Comparison of ENCODE assay signal across 24 cellular contexts in the genomic region with DNA sequence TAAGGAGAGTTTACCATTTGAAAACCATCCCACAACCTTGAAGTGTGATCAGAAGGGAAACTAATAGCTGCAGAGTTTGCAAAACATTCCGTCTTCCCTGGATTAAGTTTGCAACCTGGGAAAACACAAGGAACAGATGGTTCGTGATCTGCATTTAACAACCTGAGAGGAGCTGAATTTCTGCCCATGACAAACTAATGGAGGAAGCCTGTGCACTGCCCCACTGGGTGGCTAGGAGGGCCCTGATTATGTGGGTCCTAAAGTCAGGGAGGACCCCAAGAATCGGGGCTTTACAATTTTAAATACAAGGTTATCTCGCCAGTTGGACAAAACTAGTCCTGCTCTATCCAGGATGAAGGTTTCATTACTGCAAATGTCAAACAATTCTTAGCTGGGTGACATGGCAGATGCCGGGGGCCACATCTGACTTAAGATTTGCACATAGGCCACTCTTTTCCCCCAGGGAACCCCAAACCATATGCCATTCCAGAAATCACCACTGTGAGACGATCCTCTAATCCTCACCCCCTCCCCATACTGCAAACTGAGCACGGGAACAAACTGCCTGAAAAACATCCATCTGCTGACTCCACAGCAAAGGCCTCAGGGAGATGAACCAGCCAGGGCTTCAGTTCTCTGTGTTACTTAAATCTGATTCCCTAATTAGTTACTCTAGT. TPM values are rescaled to one million over a fixed set of nuclear protein-coding genes. Genes with fewer than 3 reads are reported as not detected.
DNase-seq lines count a peak whose midpoint lies in the region; ATAC-seq and TF ChIP-seq lines count a peak whose summit lies in the region.
"Had no signal": no experiment of that assay in that cellular context is flagged by ENCODE, and none has a peak within 500 bp of the region (broad histone marks: within the 10 kb centered on the region; RNA-seq: fewer than 3 reads in every experiment).

No MANE protein-coding gene starts in this region.

- H4K91ac ChIP-seq in H9 (ENCODE audit: insufficient read length, low read depth, low read length) (no peak overlapping the region), trophoblast cell (ENCODE audit: low read depth, low read length) (no peak overlapping the region)

- no peak overlapping the region for H4K5ac ChIP-seq in H9 (ENCODE audit: insufficient read length, low read depth, low read length)

- no peak overlapping the region for H2BK20ac ChIP-seq in H9 (ENCODE audit: low read depth, low read length, poor library complexity, severe bottlenecking)

- no peak overlapping the region for H2AFZ ChIP-seq in H9 (ENCODE audit: low read length)
- H2AFZ ChIP-seq in trophoblast cell (ENCODE audit: insufficient read depth, low read length, poor library complexity), result no peak overlapping the region
- H2AFZ ChIP-seq in smooth muscle cell (ENCODE audit: low read depth), result no peak overlapping the region
- H2AFZ ChIP-seq: parathyroid adenoma had no signal

- no peak for TF ChIP-seq CTCF in H9 (conservative IDR thresholded peaks at IDR 0.05)
- no peak for TF ChIP-seq CTCF in chondrocyte (IDR thresholded peaks at IDR 0.05)
- TF ChIP-seq CTCF in smooth muscle cell (IDR thresholded peaks at IDR 0.05; ENCODE audit: borderline replicate concordance, insufficient read depth, poor library complexity, severe bottlenecking), result no peak

- no peak overlapping the region for H3K14ac ChIP-seq in H9 (ENCODE audit: insufficient read depth, low read length)
- H3K14ac ChIP-seq in trophoblast cell (ENCODE audit: low read length), result no peak overlapping the region

- WGBS in H9 (ENCODE audit: extremely low coverage, insufficient read length, low lambda C conversion rate), result no CpG with 5 or more reads among the region's 7 CpGs
- no CpG with 5 or more reads among the region's 7 CpGs for WGBS in trophoblast cell (ENCODE audit: extremely low coverage, insufficient coverage, insufficient read length)
- WGBS in smooth muscle cell (ENCODE audit: low lambda C conversion rate), result 73% methylated on average over 7 of the region's 7 CpGs

- H3K23me2 ChIP-seq in H9 (ENCODE audit: insufficient read length, low read depth, low read length, poor library complexity, severe bottlenecking), result no peaks in the 10 kb centered on the region

- no peak overlapping the region for H3K4me3 ChIP-seq in trophoblast cell (ENCODE audit: low read depth, low read length)
- H3K4me3 ChIP-seq in smooth muscle cell, result no peak overlapping the region
- H3K4me3 ChIP-seq: left ventricle myocardium inferior, right atrium auricular region, SK-N-MC had no signal

- peaks cover 0 to 4% (median 0%) of the 10 kb centered on the region in 3 experiments; a peak in 1 of 7 replicates for H3K36me3 Mint-ChIP-seq in H9 (ENCODE audit: insufficient read depth in 1 of 3, low read depth in 3 of 3)
- no peaks in the 10 kb centered on the region for H3K36me3 Mint-ChIP-seq in chondrocyte (ENCODE audit: low read depth)
- H3K36me3 Mint-ChIP-seq: activated naive CD8-positive, alpha-beta T cell; CD14-positive monocyte; IgD-negative memory B cell; immature natural killer cell; natural killer cell had no signal

- H3K79me1 ChIP-seq in H9 (ENCODE audit: insufficient read depth, low read depth, low read length, poor library complexity, severe bottlenecking) (no peaks in the 10 kb centered on the region), trophoblast cell (ENCODE audit: low read length) (peaks cover 2% of the 10 kb centered on the region)

- no peak overlapping the region for H3K4me2 ChIP-seq in H9 (ENCODE audit: insufficient read depth, insufficient read length, low read length)
- H3K4me2 ChIP-seq in trophoblast cell (ENCODE audit: low read length), result no peak overlapping the region
- no peak overlapping the region for H3K4me2 ChIP-seq in smooth muscle cell

- H3K27me3 Mint-ChIP-seq in H9 (ENCODE audit: low read depth) (peaks cover 1% of the 10 kb centered on the region; the same call in 1 of the 2 replicates), chondrocyte (ENCODE audit: low read depth) (peaks cover 5% of the 10 kb centered on the region)
- H3K27me3 Mint-ChIP-seq: activated CD4-positive, alpha-beta T cell treated with anti-CD3 and anti-CD28 coated beads, Interleukin-2, amount 10 ng/mL, durations not matched to agents 24 days and 14 days; activated CD8-positive, alpha-beta memory T cell treated with anti-CD3 and anti-CD28 coated beads, Interleukin-2, amount 10 ng/mL, durations not matched to agents 7 days and 5 days had no signal

- no peaks in the 10 kb centered on the region for H3F3A ChIP-seq in smooth muscle cell (ENCODE audit: low read depth)

- H3K56ac ChIP-seq in H9 (ENCODE audit: insufficient read length, low read depth, low read length), result no peak overlapping the region

- H3K4me3 Mint-ChIP-seq in H9 (no peak overlapping the region), chondrocyte (ENCODE audit: unreplicated experiment) (no peak overlapping the region)
- H3K4me3 Mint-ChIP-seq: activated CD4-positive, alpha-beta T cell treated with anti-CD3 and anti-CD28 coated beads, Interleukin-2, amount 10 ng/mL, durations not matched to agents 24 days and 14 days; activated CD8-positive, alpha-beta memory T cell treated with anti-CD3 and anti-CD28 coated beads, Interleukin-2, amount 10 ng/mL, durations not matched to agents 7 days and 5 days; activated naive CD8-positive, alpha-beta T cell; CD14-positive monocyte; IgD-negative memory B cell; immature natural killer cell; natural killer cell; stimulated activated naive CD8-positive, alpha-beta T cell treated with anti-CD3 and anti-CD28 coated beads, Interleukin-15, Interleukin-2, amounts not matched to agents 100 ng/mL and 50 ng/mL, for 24 hours; T-helper 2 cell treated with Interferon-gamma antibody and Interleukin-4, amounts not matched to agents 5 μg/mL and 100 μg/mL, for 36 hours had no signal

- H3K79me2 ChIP-seq in H9 (ENCODE audit: insufficient read depth, low read length) (no peaks in the 10 kb centered on the region), trophoblast cell (ENCODE audit: control insufficient read depth, insufficient read depth, low read length, poor library complexity) (no peaks in the 10 kb centered on the region), smooth muscle cell (ENCODE audit: low read depth) (no peaks in the 10 kb centered on the region)
- H3K79me2 ChIP-seq: parathyroid adenoma had no signal

- H3K9ac ChIP-seq in H9 (ENCODE audit: extremely low read depth, insufficient read length, low read length) (no peak overlapping the region), trophoblast cell (ENCODE audit: low read length) (no peak overlapping the region), smooth muscle cell (ENCODE audit: low read depth) (no peak overlapping the region)
- H3K9ac ChIP-seq: parathyroid adenoma had no signal

- H2BK12ac ChIP-seq in H9 (ENCODE audit: insufficient read length, low read depth, low read length), result no peak overlapping the region
- H2BK12ac ChIP-seq in trophoblast cell (ENCODE audit: low read length), result no peak overlapping the region

- no peak overlapping the region for H4K12ac ChIP-seq in trophoblast cell (ENCODE audit: low read depth, low read length)

- H2AK5ac ChIP-seq in H9 (ENCODE audit: insufficient read length, low read length), result no peak overlapping the region
- H2AK5ac ChIP-seq in trophoblast cell (ENCODE audit: low read length), result no peak overlapping the region

- DNase-seq in H9 (no peak), NCI-H524 treated with DMSO at 0.1 percent for 48 hours (lab: John Stamatoyannopoulos, UW) (peak; percentile 96), epithelial cell of prostate (ENCODE audit: low read depth, low spot score) (no peak), trophoblast cell (no peak), chondrocyte (ENCODE audit: low spot score) (no peak), smooth muscle cell (lab: John Stamatoyannopoulos, UW; ENCODE audit: unreplicated experiment) (no peak)
- DNase-seq: activated CD4-positive, alpha-beta T cell treated with anti-CD3 and anti-CD28 coated beads, Interleukin-2, amount 10 ng/mL, durations not matched to agents 24 days and 14 days; activated CD8-positive, alpha-beta memory T cell treated with anti-CD3 and anti-CD28 coated beads, Interleukin-2, amount 10 ng/mL, durations not matched to agents 7 days and 5 days; cerebellar nuclear complex; immature natural killer cell; left ventricle myocardium inferior; natural killer cell; NCI-H510A treated with DMSO at 0.1 percent for 48 hours; stimulated activated CD4-positive, alpha-beta T cell treated with anti-CD3 and anti-CD28 coated beads, Interleukin-12 subunit alpha, Interleukin-12 subunit beta, amount 100 ng/mL, for 4 hours; stimulated activated CD4-positive, alpha-beta T cell treated with anti-CD3 and anti-CD28 coated beads, Interleukin-4, amount 100 ng/mL, for 4 hours had no signal

- no peaks in the 10 kb centered on the region for H3K27me3 ChIP-seq in H9 (ENCODE audit: insufficient read depth, low read length)
- no peaks in the 10 kb centered on the region for H3K27me3 ChIP-seq in trophoblast cell (ENCODE audit: insufficient read depth, low read length)
- no peaks in the 10 kb centered on the region for H3K27me3 ChIP-seq in smooth muscle cell (ENCODE audit: low read depth)
- H3K27me3 ChIP-seq: right atrium auricular region had no signal

- H3K4ac ChIP-seq in H9 (ENCODE audit: low read depth, low read length), result no peak overlapping the region
- H3K4ac ChIP-seq in trophoblast cell (ENCODE audit: low read depth, low read length), result no peak overlapping the region

- H3K4me1 Mint-ChIP-seq in H9 (peaks cover 25 to 27% of the 10 kb centered on the region in 2 experiments), chondrocyte (ENCODE audit: low read depth) (peaks cover 10% of the 10 kb centered on the region)
- H3K4me1 Mint-ChIP-seq: activated CD4-positive, alpha-beta T cell treated with anti-CD3 and anti-CD28 coated beads, Interleukin-2, amount 10 ng/mL, durations not matched to agents 24 days and 14 days; activated CD8-positive, alpha-beta memory T cell treated with anti-CD3 and anti-CD28 coated beads, Interleukin-2, amount 10 ng/mL, durations not matched to agents 7 days and 5 days; immature natural killer cell; natural killer cell had no signal

- H3K9me3 Mint-ChIP-seq in H9 (peaks cover 0 to 4% of the 10 kb centered on the region in 2 experiments; a peak in 1 of 5 replicates), chondrocyte (ENCODE audit: low read depth) (no peaks in the 10 kb centered on the region)
- H3K9me3 Mint-ChIP-seq: stimulated activated naive CD8-positive, alpha-beta T cell treated with anti-CD3 and anti-CD28 coated beads, Interleukin-15, Interleukin-2, amounts not matched to agents 100 ng/mL and 50 ng/mL, for 24 hours; T-helper 2 cell treated with Interferon-gamma antibody and Interleukin-4, amounts not matched to agents 5 μg/mL and 100 μg/mL, for 36 hours had no signal

- H2BK15ac ChIP-seq in H9 (ENCODE audit: low read depth, low read length), result no peak overlapping the region

- peak overlapping the region in 2 of 3 experiments; percentile 21 to 43; a peak in 2 of 7 replicates for H3K27ac Mint-ChIP-seq in H9
- no peak overlapping the region for H3K27ac Mint-ChIP-seq in chondrocyte (ENCODE audit: unreplicated experiment)
- H3K27ac Mint-ChIP-seq: activated CD4-positive, alpha-beta T cell treated with anti-CD3 and anti-CD28 coated beads, Interleukin-2, amount 10 ng/mL, durations not matched to agents 24 days and 14 days; activated CD8-positive, alpha-beta memory T cell treated with anti-CD3 and anti-CD28 coated beads, Interleukin-2, amount 10 ng/mL, durations not matched to agents 7 days and 5 days; activated naive CD8-positive, alpha-beta T cell; CD14-positive monocyte; IgD-negative memory B cell; immature natural killer cell; natural killer cell; stimulated activated naive CD8-positive, alpha-beta T cell treated with anti-CD3 and anti-CD28 coated beads, Interleukin-15, Interleukin-2, amounts not matched to agents 100 ng/mL and 50 ng/mL, for 24 hours; T-helper 2 cell treated with Interferon-gamma antibody and Interleukin-4, amounts not matched to agents 5 μg/mL and 100 μg/mL, for 36 hours had no signal

- ATAC-seq in HG02642 (IDR thresholded peaks at IDR 0.05; ENCODE audit: poor library complexity, unreplicated experiment), result no peak
- ATAC-seq: activated CD8-positive, alpha-beta memory T cell treated with anti-CD3 and anti-CD28 coated beads, Interleukin-2, amount 10 ng/mL, durations not matched to agents 7 days and 5 days; natural killer cell had no signal

- H3K27ac ChIP-seq in H9 (ENCODE audit: insufficient read length, low read depth, low read length) (no peak overlapping the region), epithelial cell of prostate (peak overlapping the region; percentile 59), trophoblast cell (ENCODE audit: low read depth, low read length) (peak overlapping the region; percentile 20), smooth muscle cell (ENCODE audit: low read depth) (no peak overlapping the region)
- H3K27ac ChIP-seq: left ventricle myocardium inferior, parathyroid adenoma, right atrium auricular region, SK-N-MC had no signal

- no peaks in the 10 kb centered on the region for H3K4me1 ChIP-seq in H9 (ENCODE audit: insufficient read depth, low read length)
- peaks cover 11 to 13% of the 10 kb centered on the region in 2 experiments for H3K4me1 ChIP-seq in trophoblast cell (ENCODE audit: control insufficient read depth in 1 of 2, insufficient read depth in 2 of 2, low read length in 2 of 2)
- peaks cover 9% of the 10 kb centered on the region for H3K4me1 ChIP-seq in smooth muscle cell (ENCODE audit: low read depth)
- H3K4me1 ChIP-seq: left ventricle myocardium inferior, parathyroid adenoma, right atrium auricular region had no signal

- H4K8ac ChIP-seq in H9 (replicated peaks; ENCODE audit: insufficient read length, low read depth, low read length) (no peak overlapping the region), trophoblast cell (ENCODE audit: low read depth, low read length) (no peak overlapping the region)

- H3K23ac ChIP-seq in H9 (ENCODE audit: insufficient read length, low read depth, low read length) (no peak overlapping the region), trophoblast cell (ENCODE audit: low read length) (no peak overlapping the region)

- no peaks in the 10 kb centered on the region for H4K20me1 ChIP-seq in H9 (ENCODE audit: control insufficient read depth, insufficient read depth, insufficient read length)
- no peaks in the 10 kb centered on the region for H4K20me1 ChIP-seq in smooth muscle cell (ENCODE audit: low read depth)

- H2BK5ac ChIP-seq in H9 (ENCODE audit: insufficient read length, low read length), result no peak overlapping the region
- H2BK5ac ChIP-seq in trophoblast cell (ENCODE audit: low read depth, low read length, poor library complexity), result no peak overlapping the region

- no peaks in the 10 kb centered on the region for H3K9me3 ChIP-seq in H9 (ENCODE audit: control insufficient read depth, low read depth, low read length)
- no peaks in the 10 kb centered on the region for H3K9me3 ChIP-seq in trophoblast cell (ENCODE audit: insufficient read depth, low read depth, low read length)
- no peaks in the 10 kb centered on the region for H3K9me3 ChIP-seq in smooth muscle cell (replicated peaks; ENCODE audit: low read depth)
- H3K9me3 ChIP-seq: left ventricle myocardium inferior, right atrium auricular region had no signal

- H3T11ph ChIP-seq in H9 (ENCODE audit: low read length), result no peak overlapping the region

- H2BK120ac ChIP-seq in H9 (ENCODE audit: low read depth, low read length, poor library complexity, severe bottlenecking) (no peak overlapping the region), trophoblast cell (ENCODE audit: insufficient read depth, low read length, poor library complexity) (no peak overlapping the region)

- H3K18ac ChIP-seq in H9 (ENCODE audit: insufficient read length, low read depth, low read length), result no peak overlapping the region
- no peak overlapping the region for H3K18ac ChIP-seq in trophoblast cell (ENCODE audit: low read length)

- H3K36me3 ChIP-seq in trophoblast cell (ENCODE audit: control insufficient read depth in 1 of 2, insufficient read depth in 2 of 2, low read length in 2 of 2), result no peaks in the 10 kb centered on the region
- H3K36me3 ChIP-seq in smooth muscle cell (ENCODE audit: low read depth), result no peaks in the 10 kb centered on the region
- H3K36me3 ChIP-seq: left ventricle myocardium inferior, right atrium auricular region had no signal

RNA-seq across cellular contexts. Expression of a gene that starts 35.4 kb away (rescaled TPM):
- total RNA-seq in H9 (2021) (22.3 and 24.1 TPM in 2 replicates), chondrocyte (11.5 to 12.8 TPM (median 12.5 TPM) in 3 replicates), smooth muscle cell (17.9 and 20.2 TPM in 2 replicates)
- 5.7 and 5.9 TPM in 2 replicates for polyA plus RNA-seq in trophoblast cell (2013)
- 2.7 and 4.1 TPM in 2 replicates for polyA plus RNA-seq in smooth muscle cell

Comparison
In these comparisons a context has a peak if more than half of its experiments do, and no peak if none do; other contexts are left out.
1. H3K27ac ChIP-seq: peak in epithelial cell of prostate (single experiment) and trophoblast cell (single experiment); none in H9 (single experiment) and smooth muscle cell (single experiment).